Comparison of ENCODE assay signal across 8 cellular contexts in genomic region chr16:75647138-75647491, GRCh38. TPM values are rescaled to one million over a fixed set of nuclear protein-coding genes. Genes with fewer than 3 reads are reported as not detected.
DNase-seq lines count a peak whose midpoint lies in the region; ATAC-seq, FAIRE-seq and TF ChIP-seq lines count a peak whose summit lies in the region.

No MANE protein-coding gene starts in this region.

- TF ChIP-seq EP300 in K562 (IDR thresholded peaks at IDR 0.05; ENCODE audit: low read length) = no peak

- BruUV-seq in K562 (replicated peaks; lab: Mats Ljungman, UMichigan) = TSS peak; percentile 56

- peaks cover 22% of the 10 kb centered on the region for H3K36me3 Mint-ChIP-seq in type B pancreatic cell

- peak overlapping the region; percentile 94 to 97 for H3K9ac ChIP-seq in K562 (ENCODE audit: insufficient read depth in 1 of 2, low read depth in 2 of 2, low read length in 2 of 2)

- no peaks in the 10 kb centered on the region for H3K9me3 ChIP-seq in K562 (replicated peaks; ENCODE audit: control insufficient read depth, insufficient read depth, low read depth, low read length)
- H3K9me3 ChIP-seq in right lobe of liver = no peaks in the 10 kb centered on the region

- no peak for TF ChIP-seq CTCF in AG04449 (IDR thresholded peaks at IDR 0.05; ENCODE audit: insufficient read depth, low read length, missing control alignments)
- TF ChIP-seq CTCF in K562 (IDR thresholded peaks at IDR 0.05 in 2 of 3, conservative IDR thresholded peaks at IDR 0.05 in 1 of 3; ENCODE audit: insufficient read depth in 2 of 3, low read depth in 1 of 3, low read length in 3 of 3) = no peak
- TF ChIP-seq CTCF in right lobe of liver (IDR thresholded peaks at IDR 0.05) = no peak
- no peak for TF ChIP-seq CTCF in type B pancreatic cell (conservative IDR thresholded peaks at IDR 0.05)

- H3K4me1 Mint-ChIP-seq in type B pancreatic cell (ENCODE audit: unreplicated experiment) = peaks cover 31% of the 10 kb centered on the region

- peak overlapping the region; percentile 97 for H3K27ac Mint-ChIP-seq in type B pancreatic cell

- POLR2A ChIA-PET in AG04449 (lab: Yijun Ruan, JAX) (interaction anchor here (0.8 to 1.5 kb wide), 6 partner anchors 12 to 213 kb away, joined by 3 to 7 read pairs (median 3); no protein-coding TSS in a partner anchor), K562 (lab: Yijun Ruan, JAX) (interaction anchor here (0.6 to 8.7 kb wide), 8 partner anchors 11 to 228 kb away, joined by 3 to 43 read pairs (median 4); partner anchors contain the start of gene ADAT1)

- H3K27me3 ChIP-seq in K562 (ENCODE audit: control insufficient read depth in 2 of 2, insufficient read depth in 2 of 2, low read length in 2 of 2) = no peaks in the 10 kb centered on the region
- H3K27me3 ChIP-seq in right lobe of liver = no peaks in the 10 kb centered on the region

- H3K4me3 ChIP-seq in AG04449 (ENCODE audit: low read depth, low read length) (peak overlapping the region; percentile 98), K562 (peak overlapping the region; percentile 96), right lobe of liver (peak overlapping the region; percentile 95 to 98 (median 98))

- no peaks in the 10 kb centered on the region for H3K27me3 Mint-ChIP-seq in type B pancreatic cell

- peak; percentile 14 for ATAC-seq in GM19438 (IDR thresholded peaks at IDR 0.05; ENCODE audit: low read depth, unreplicated experiment)
- peak; percentile 14 for ATAC-seq in HG03460 (IDR thresholded peaks at IDR 0.05; ENCODE audit: unreplicated experiment)
- ATAC-seq in K562 = peak; percentile 14
- peak; percentile 12 to 42 (median 16) for ATAC-seq in right lobe of liver

- H3K4me1 ChIP-seq in K562 (replicated peaks in 1 of 2; ENCODE audit: control insufficient read depth in 2 of 2, insufficient read depth in 2 of 2, low read length in 2 of 2) = peaks cover 15 to 24% of the 10 kb centered on the region in 2 experiments; a peak in 4 of 5 replicates
- H3K4me1 ChIP-seq in right lobe of liver = peaks cover 0 to 43% (median 16%) of the 10 kb centered on the region in 4 donors

- DNase-seq in AG04449 (ENCODE audit: low read depth, low spot score) = no peak
- DNase-seq in K562 (ENCODE audit: extremely low read depth in 1 of 4, low spot score in 3 of 4) = no peak
- DNase-seq in right lobe of liver = no peak
- DNase-seq in type B pancreatic cell (ENCODE audit: extremely low spot score, unreplicated experiment) = no peak
- no peak for DNase-seq in COLO829 (ENCODE audit: low spot score)
- DNase-seq in activated effector memory CD4-positive, alpha-beta T cell treated with anti-CD3 and anti-CD28 coated beads, Interleukin-2, amount 50 U/mL, for 16 hours = no peak

- H2AFZ ChIP-seq in K562 (ENCODE audit: low read depth, low read length) = peak overlapping the region; percentile 91

- H3K9me1 ChIP-seq in K562 (ENCODE audit: control insufficient read depth, insufficient read depth, low read length) = peaks cover 7% of the 10 kb centered on the region

- intact Hi-C loops in K562 (cut with micrococcal nuclease) = loop anchor here (2.0 to 5.0 kb wide), 2 partner anchors 22 to 115 kb away; no protein-coding TSS in a partner anchor
- intact Hi-C loops in right lobe of liver (cut with DNase I) = no loop called here

- H3K79me2 ChIP-seq in K562 (ENCODE audit: control insufficient read depth, insufficient read depth, low read length) = peaks cover 99% of the 10 kb centered on the region

- peak overlapping the region; percentile 91 for H3K4me2 ChIP-seq in K562 (ENCODE audit: insufficient read depth, low read length)

- no peaks in the 10 kb centered on the region for H3K9me3 Mint-ChIP-seq in type B pancreatic cell

- no peak for TF ChIP-seq POLR2A in K562 (conservative IDR thresholded peaks at IDR 0.05)
- no peak for TF ChIP-seq POLR2A in right lobe of liver (IDR thresholded peaks at IDR 0.05)

- peak overlapping the region; percentile 97 for H3K4me3 Mint-ChIP-seq in type B pancreatic cell

- TF ChIP-seq RAD21 in K562 (CRISPR knock-in tag; conservative IDR thresholded peaks at IDR 0.05 in 1 of 2, IDR thresholded peaks at IDR 0.05 in 1 of 2) = no peak

- 2% methylated on average over 17 of the region's 17 CpGs for WGBS in K562 (ENCODE audit: insufficient coverage, low coverage, missing lambda C conversion rate)
- WGBS in right lobe of liver (ENCODE audit: insufficient coverage, low coverage, low lambda C conversion rate, missing lambda C conversion rate) = 0% methylated on average over 17 of the region's 17 CpGs

- H3K36me3 ChIP-seq in K562 (ENCODE audit: control insufficient read depth, insufficient read depth, low read length) = peaks cover 44% of the 10 kb centered on the region
- peaks cover 0 to 17% (median 0%) of the 10 kb centered on the region in 4 donors for H3K36me3 ChIP-seq in right lobe of liver

- peak overlapping the region; percentile 93 for H3K27ac ChIP-seq in K562 (ENCODE audit: extremely low read depth, low read depth, low read length)
- peak overlapping the region; percentile 73 to 98 (median 95) for H3K27ac ChIP-seq in right lobe of liver

- FAIRE-seq in K562 (lab: Jason Lieb, UNC) = no peak

- CTCF ChIA-PET in AG04449 (lab: Yijun Ruan, JAX) = interaction anchor here (1.0 to 3.1 kb wide), 4 partner anchors 25 to 448 kb away, joined by 3 to 17 read pairs (median 11); partner anchors contain the start of gene ADAT1
- CTCF ChIA-PET in K562 (lab: Yijun Ruan, JAX; ENCODE audit: low intra/inter-chr PET ratio) = interaction anchor here (1.1 kb wide), 1 partner anchor 26 kb away, joined by 3 read pairs; no protein-coding TSS in a partner anchor

- in situ Hi-C loops in K562 (cut with MboI) = loop anchor here (25.0 kb wide), 1 partner anchor 1540 kb away; the partner anchor contains the start of genes MON1B and SYCE1L

- peaks cover 14% of the 10 kb centered on the region for H4K20me1 ChIP-seq in K562 (replicated peaks; ENCODE audit: control insufficient read depth, insufficient read depth, low read length)

RNA-seq across cellular contexts. Expression of gene KARS1, which starts 0.3 kb away (rescaled TPM):
- total RNA-seq in K562 (2011; cell fraction: chromatin; rRNA removed; ENCODE audit: low replicate concordance) = 141 and 145 TPM in 2 replicates
- 80.8 and 96.6 TPM in 2 replicates for total RNA-seq in K562 (2011; cell fraction: nucleolus; rRNA removed)
- total RNA-seq in K562 (2011; cell fraction: nucleoplasm; rRNA removed) = 125 and 137 TPM in 2 replicates
- total RNA-seq in K562 (2014; rRNA removed) (254 and 273 TPM in 2 replicates), K562 (2014; rRNA removed; fragmentation: Illumina TruSeq; extraction: Trizol) (308 and 329 TPM in 2 replicates), K562 (2015; rRNA removed; fragmentation: Illumina TruSeq; extraction: Trizol) (289 and 304 TPM in 2 replicates), K562 (2021) (257 and 269 TPM in 2 replicates), right lobe of liver (10 to 100 TPM; 40.0 to 85.0 (median 53.8) TPM), type B pancreatic cell (ENCODE audit: low replicate concordance) (129 and 142 TPM in 2 replicates)
- polyA plus RNA-seq in K562 (2011; rRNA removed) (248 and 313 TPM in 2 replicates), K562 (2014; fragmentation: Illumina TruSeq; extraction: Trizol) (351 and 386 TPM in 2 replicates), K562 (2014; fragmentation: Nextera tagmentation; extraction: Ambion mirVana) (100 to 1,000 TPM; 223 to 313 TPM), K562 (2014; rRNA removed) (257 and 275 TPM in 2 replicates)
- polyA plus RNA-seq in K562 (2011; cell fraction: cytosol; rRNA removed) = 136 and 187 TPM in 2 replicates
- 84.7 and 123 TPM in 2 replicates for polyA plus RNA-seq in K562 (2011; cell fraction: nucleus; rRNA removed)
- 169 and 222 TPM in 2 replicates for polyA plus RNA-seq in K562 (2012)
- polyA minus RNA-seq in K562 (2011; rRNA and poly(A)+ RNA removed) = 305 and 312 TPM in 2 replicates
- 93.1 and 121 TPM in 2 replicates for polyA minus RNA-seq in K562 (2011; cell fraction: cytosol; rRNA and poly(A)+ RNA removed)
- polyA minus RNA-seq in K562 (2011; cell fraction: nucleus; rRNA and poly(A)+ RNA removed) = 41.6 and 70.1 TPM in 2 replicates

RNA-seq across cellular contexts. Expression of gene TERF2IP, which starts 0.5 kb away (rescaled TPM):
- 11.7 and 22.5 TPM in 2 replicates for total RNA-seq in K562 (2011; cell fraction: chromatin; rRNA removed; ENCODE audit: low replicate concordance)
- 20.9 and 26.2 TPM in 2 replicates for total RNA-seq in K562 (2011; cell fraction: nucleolus; rRNA removed)
- 20.6 and 21.5 TPM in 2 replicates for total RNA-seq in K562 (2011; cell fraction: nucleoplasm; rRNA removed)
- total RNA-seq in K562 (2014; rRNA removed) (47.3 and 50.0 TPM in 2 replicates), K562 (2014; rRNA removed; fragmentation: Illumina TruSeq; extraction: Trizol) (47.0 and 53.2 TPM in 2 replicates), K562 (2015; rRNA removed; fragmentation: Illumina TruSeq; extraction: Trizol) (45.6 and 46.4 TPM in 2 replicates), K562 (2021) (44.4 and 49.7 TPM in 2 replicates), right lobe of liver (10 to 100 TPM; 16.0 to 25.1 (median 23.2) TPM), type B pancreatic cell (ENCODE audit: low replicate concordance) (38.8 and 44.8 TPM in 2 replicates)
- polyA plus RNA-seq in K562 (2011; rRNA removed) (29.1 and 35.2 TPM in 2 replicates), K562 (2014; fragmentation: Illumina TruSeq; extraction: Trizol) (52.9 and 64.2 TPM in 2 replicates), K562 (2014; fragmentation: Nextera tagmentation; extraction: Ambion mirVana) (10 to 100 TPM; 14.5 to 14.8 TPM), K562 (2014; rRNA removed) (50.2 and 51.3 TPM in 2 replicates)
- 18.6 and 25.9 TPM in 2 replicates for polyA plus RNA-seq in K562 (2011; cell fraction: cytosol; rRNA removed)
- 15.2 and 16.9 TPM in 2 replicates for polyA plus RNA-seq in K562 (2011; cell fraction: nucleus; rRNA removed)
- 41.4 and 42.6 TPM in 2 replicates for polyA plus RNA-seq in K562 (2012)
- 16.6 TPM in 2 replicates for polyA minus RNA-seq in K562 (2011; rRNA and poly(A)+ RNA removed)
- polyA minus RNA-seq in K562 (2011; cell fraction: cytosol; rRNA and poly(A)+ RNA removed) = 14.1 and 15.4 TPM in 2 replicates
- polyA minus RNA-seq in K562 (2011; cell fraction: nucleus; rRNA and poly(A)+ RNA removed) = 13.5 and 19.9 TPM in 2 replicates

RNA-seq across cellular contexts. Expression of gene ADAT1, which starts 24.0 kb away (rescaled TPM):
- 46.8 and 48.6 TPM in 2 replicates for total RNA-seq in K562 (2011; cell fraction: chromatin; rRNA removed; ENCODE audit: low replicate concordance)
- total RNA-seq in K562 (2011; cell fraction: nucleolus; rRNA removed) = 28.2 and 34.4 TPM in 2 replicates
- total RNA-seq in K562 (2011; cell fraction: nucleoplasm; rRNA removed) = 39.7 and 48.8 TPM in 2 replicates
- total RNA-seq in K562 (2014; rRNA removed) = 23.6 and 26.2 TPM in 2 replicates
- 28.2 and 33.3 TPM in 2 replicates for total RNA-seq in K562 (2014; rRNA removed; fragmentation: Illumina TruSeq; extraction: Trizol)
- 34.4 and 36.7 TPM in 2 replicates for total RNA-seq in K562 (2015; rRNA removed; fragmentation: Illumina TruSeq; extraction: Trizol)
- 26.1 and 30.9 TPM in 2 replicates for total RNA-seq in K562 (2021)
- polyA plus RNA-seq in K562 (2011; rRNA removed) = 25.2 and 32.2 TPM in 2 replicates
- 31.7 and 34.1 TPM in 2 replicates for polyA plus RNA-seq in K562 (2011; cell fraction: cytosol; rRNA removed)
- 24.3 and 27.6 TPM in 2 replicates for polyA plus RNA-seq in K562 (2011; cell fraction: nucleus; rRNA removed)
- 21.2 and 23.6 TPM in 2 replicates for polyA plus RNA-seq in K562 (2012)
- polyA plus RNA-seq in K562 (2014; fragmentation: Illumina TruSeq; extraction: Trizol) = 36.0 and 39.4 TPM in 2 replicates
- 10 to 100 TPM; 16.0 to 20.6 TPM for polyA plus RNA-seq in K562 (2014; fragmentation: Nextera tagmentation; extraction: Ambion mirVana)
- 18.7 and 27.4 TPM in 2 replicates for polyA plus RNA-seq in K562 (2014; rRNA removed)
- 48.3 and 48.8 TPM in 2 replicates for polyA minus RNA-seq in K562 (2011; rRNA and poly(A)+ RNA removed)
- 15.1 and 18.0 TPM in 2 replicates for polyA minus RNA-seq in K562 (2011; cell fraction: cytosol; rRNA and poly(A)+ RNA removed)
- polyA minus RNA-seq in K562 (2011; cell fraction: nucleus; rRNA and poly(A)+ RNA removed) = 18.6 and 26.9 TPM in 2 replicates
- total RNA-seq in right lobe of liver = 10 to 100 TPM; 17.7 to 29.7 (median 20.7) TPM
- 39.6 and 51.9 TPM in 2 replicates for total RNA-seq in type B pancreatic cell (ENCODE audit: low replicate concordance)

RNA-seq across cellular contexts. Expression of gene CPHXL2, which starts 29.7 kb away (rescaled TPM):
- not detected in 2 replicates for total RNA-seq in K562 (2011; cell fraction: chromatin; rRNA removed; ENCODE audit: low replicate concordance)
- total RNA-seq in K562 (2011; cell fraction: nucleolus; rRNA removed) = not detected in 2 replicates
- not detected in 2 replicates for total RNA-seq in K562 (2011; cell fraction: nucleoplasm; rRNA removed)
- not detected in 2 replicates for total RNA-seq in K562 (2014; rRNA removed)
- total RNA-seq in K562 (2014; rRNA removed; fragmentation: Illumina TruSeq; extraction: Trizol) = not detected in 2 replicates
- not detected in 2 replicates for total RNA-seq in K562 (2015; rRNA removed; fragmentation: Illumina TruSeq; extraction: Trizol)
- total RNA-seq in K562 (2021) = not detected in 2 replicates
- not detected in 2 replicates for polyA plus RNA-seq in K562 (2011; rRNA removed)
- polyA plus RNA-seq in K562 (2011; cell fraction: cytosol; rRNA removed) = not detected in 2 replicates
- polyA plus RNA-seq in K562 (2011; cell fraction: nucleus; rRNA removed) = not detected in 2 replicates
- not detected in 2 replicates for polyA plus RNA-seq in K562 (2012)
- not detected in 2 replicates for polyA plus RNA-seq in K562 (2014; fragmentation: Illumina TruSeq; extraction: Trizol)
- polyA plus RNA-seq in K562 (2014; fragmentation: Nextera tagmentation; extraction: Ambion mirVana) = not detected
- not detected in 2 replicates for polyA plus RNA-seq in K562 (2014; rRNA removed)
- polyA minus RNA-seq in K562 (2011; rRNA and poly(A)+ RNA removed) = not detected in 2 replicates
- not detected in 2 replicates for polyA minus RNA-seq in K562 (2011; cell fraction: cytosol; rRNA and poly(A)+ RNA removed)
- not detected in 2 replicates for polyA minus RNA-seq in K562 (2011; cell fraction: nucleus; rRNA and poly(A)+ RNA removed)
- not detected for total RNA-seq in right lobe of liver
- not detected in 2 replicates for total RNA-seq in type B pancreatic cell (ENCODE audit: low replicate concordance)

RNA-seq across cellular contexts. Expression of gene DUXB, which starts 54.1 kb away (rescaled TPM):
- total RNA-seq in K562 (2011; cell fraction: chromatin; rRNA removed; ENCODE audit: low replicate concordance) = not detected in 2 replicates
- not detected in 2 replicates for total RNA-seq in K562 (2011; cell fraction: nucleolus; rRNA removed)
- not detected in 2 replicates for total RNA-seq in K562 (2011; cell fraction: nucleoplasm; rRNA removed)
- total RNA-seq in K562 (2014; rRNA removed) (not detected in 2 replicates), K562 (2014; rRNA removed; fragmentation: Illumina TruSeq; extraction: Trizol) (not detected in 2 replicates), K562 (2015; rRNA removed; fragmentation: Illumina TruSeq; extraction: Trizol) (not detected in 2 replicates), K562 (2021) (not detected in 2 replicates), right lobe of liver (not detected), type B pancreatic cell (ENCODE audit: low replicate concordance) (not detected in 2 replicates)
- polyA plus RNA-seq in K562 (2011; rRNA removed) (not detected in 2 replicates), K562 (2014; fragmentation: Illumina TruSeq; extraction: Trizol) (not detected in 2 replicates), K562 (2014; fragmentation: Nextera tagmentation; extraction: Ambion mirVana) (not detected), K562 (2014; rRNA removed) (not detected in 2 replicates)
- polyA plus RNA-seq in K562 (2011; cell fraction: cytosol; rRNA removed) = not detected in 2 replicates
- polyA plus RNA-seq in K562 (2011; cell fraction: nucleus; rRNA removed) = not detected in 2 replicates
- not detected in 2 replicates for polyA plus RNA-seq in K562 (2012)
- polyA minus RNA-seq in K562 (2011; rRNA and poly(A)+ RNA removed) = not detected in 2 replicates
- not detected in 2 replicates for polyA minus RNA-seq in K562 (2011; cell fraction: cytosol; rRNA and poly(A)+ RNA removed)
- not detected in 2 replicates for polyA minus RNA-seq in K562 (2011; cell fraction: nucleus; rRNA and poly(A)+ RNA removed)
